14 cellular contexts compared by ENCODE assay signal in the genomic region with DNA sequence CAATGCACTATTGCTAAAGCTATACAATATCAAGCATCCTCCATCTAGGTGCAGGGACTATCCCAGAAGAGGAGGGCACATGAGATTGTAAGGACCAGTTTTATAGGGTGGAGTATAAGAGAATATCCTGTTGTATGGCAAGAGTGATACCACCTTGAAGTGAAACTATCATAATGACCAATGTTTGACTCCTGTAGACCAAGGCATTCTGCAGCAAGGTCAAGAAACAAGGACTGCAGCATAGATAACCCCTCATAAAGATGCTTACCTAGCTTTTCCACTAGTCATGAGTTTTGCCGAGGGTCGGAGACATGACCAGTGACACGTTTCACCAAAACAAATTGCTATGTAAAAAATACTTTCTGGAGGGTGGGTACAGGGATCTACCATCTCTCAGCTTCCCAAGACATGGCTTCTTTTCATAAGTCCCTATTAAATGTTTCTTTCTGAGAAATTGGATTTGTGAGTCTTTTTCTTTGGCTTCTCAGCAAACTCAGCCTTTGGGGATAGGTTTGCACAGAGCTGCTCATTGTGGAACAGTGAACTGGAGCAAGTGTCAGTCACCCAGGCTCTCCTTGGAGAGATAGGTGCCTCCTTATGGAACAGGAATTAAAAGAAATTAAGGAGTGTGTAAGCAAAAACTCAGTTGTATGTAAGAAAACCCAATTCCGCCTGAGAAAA. TPM values are rescaled to one million over a fixed set of nuclear protein-coding genes. Genes with fewer than 3 reads are reported as not detected.
A peak's percentile ranks its signal among the peaks of the same experiment; 100 is the strongest.
DNase-seq lines count a peak whose midpoint lies in the region; ATAC-seq and TF ChIP-seq lines count a peak whose summit lies in the region.
"Had no signal": no experiment of that assay in that cellular context is flagged by ENCODE, and none has a peak within 500 bp of the region (broad histone marks: within the 10 kb centered on the region; RNA-seq: fewer than 3 reads in every experiment).

No MANE protein-coding gene starts in this region.

- WGBS in adrenal gland, 4 donors: 26 to 40% (median 32%) methylated on average over 4 of the region's 4 CpGs
- WGBS in heart left ventricle, 4 donors: 47 to 60% (median 53%) methylated on average over 4 of the region's 4 CpGs

- ATAC-seq in heart left ventricle (peak in 3 of 4 donors; percentile 45 to 65 (median 47)), upper lobe of right lung (no peak), GM21786 (IDR thresholded peaks at IDR 0.05; ENCODE audit: unreplicated experiment) (no peak)
- ATAC-seq: activated naive CD4-positive, alpha-beta T cell treated with anti-CD3 and anti-CD28 coated beads, Interleukin-2, amount 50 U/mL, for 72 hours had no signal

- no peaks in the 10 kb centered on the region for H3K27me3 ChIP-seq in adrenal gland
- no peaks in the 10 kb centered on the region for H3K27me3 ChIP-seq in heart left ventricle
- no peaks in the 10 kb centered on the region for H3K27me3 ChIP-seq in upper lobe of right lung
- H3K27me3 ChIP-seq: SJSA1 had no signal

- TF ChIP-seq POLR2A in adrenal gland (IDR thresholded peaks at IDR 0.05): no peak
- TF ChIP-seq POLR2A in heart left ventricle (IDR thresholded peaks at IDR 0.05): no peak

- peaks cover 13% of the 10 kb centered on the region for H3K9me3 Mint-ChIP-seq in nephron progenitor cell

- H3K4me1 Mint-ChIP-seq in nephron progenitor cell: peaks cover 23% of the 10 kb centered on the region
- H3K4me1 Mint-ChIP-seq: central memory CD8-positive, alpha-beta T cell had no signal

- H3K27ac Mint-ChIP-seq in nephron progenitor cell: peak overlapping the region; percentile 66

- H3K27me3 Mint-ChIP-seq in nephron progenitor cell (ENCODE audit: low read depth, poor library complexity): peaks cover 3% of the 10 kb centered on the region
- H3K27me3 Mint-ChIP-seq: central memory CD8-positive, alpha-beta T cell had no signal

- peak overlapping the region in 1 of 4 donors; percentile 11 for H3K4me3 ChIP-seq in adrenal gland
- H3K4me3 ChIP-seq in heart left ventricle: no peak overlapping the region
- H3K4me3 ChIP-seq in upper lobe of right lung: no peak overlapping the region
- H3K4me3 ChIP-seq: SJSA1 had no signal

- intact Hi-C loops in adrenal gland (cut with DNase I): no loop called here
- intact Hi-C loops in heart left ventricle (cut with DNase I): loop anchor here in 2 of 10 donors (10.0 kb wide), 2 partner anchors 109 to 129 kb away; no protein-coding TSS in a partner anchor
- intact Hi-C loops in upper lobe of right lung (cut with DNase I): no loop called here

- POLR2A ChIA-PET in RWPE1 (lab: Yijun Ruan, JAX; ENCODE audit: low non-redundant PET): no interaction called here

- TF ChIP-seq CTCF in adrenal gland (IDR thresholded peaks at IDR 0.05) (no peak), heart left ventricle (IDR thresholded peaks at IDR 0.05) (no peak), nephron progenitor cell (IDR thresholded peaks at IDR 0.05) (no peak), upper lobe of right lung (IDR thresholded peaks at IDR 0.05) (no peak), RWPE1 (conservative IDR thresholded peaks at IDR 0.05; ENCODE audit: low read depth) (no peak)

- DNase-seq in adrenal gland (peak in 2 of 7 donors; percentile 16 to 17), heart left ventricle (no peak), nephron progenitor cell (no peak), upper lobe of right lung (no peak), HK-2 (ENCODE audit: unreplicated experiment) (no peak), RWPE1 (ENCODE audit: low spot score) (no peak)
- DNase-seq: activated CD4-positive, alpha-beta T cell treated with anti-CD3 and anti-CD28 coated beads for 48 hours; C1 segment of cervical spinal cord; NCI-H1694 had no signal

- H3K27ac ChIP-seq in adrenal gland (peak overlapping the region; percentile 55 to 87 (median 74)), heart left ventricle (peak overlapping the region; percentile 63 to 90 (median 82)), upper lobe of right lung (peak overlapping the region; percentile 14), RWPE1 (no peak overlapping the region)
- H3K27ac ChIP-seq: SJSA1 had no signal

- H3K4me1 ChIP-seq in adrenal gland (replicated peaks in 1 of 2) (peaks cover 14 to 24% of the 10 kb centered on the region in 2 donors), heart left ventricle (peaks cover 0 to 34% (median 12%) of the 10 kb centered on the region in 12 donors), upper lobe of right lung (peaks cover 16% of the 10 kb centered on the region)
- H3K4me1 ChIP-seq: SJSA1 had no signal

- peaks cover 6% of the 10 kb centered on the region for H3K36me3 Mint-ChIP-seq in nephron progenitor cell (ENCODE audit: low read depth)

- CTCF ChIA-PET in RWPE1 (lab: Yijun Ruan, JAX): no interaction called here

- H3K36me3 ChIP-seq in adrenal gland (replicated peaks in 1 of 2) (no peaks in the 10 kb centered on the region), heart left ventricle (no peaks in the 10 kb centered on the region), upper lobe of right lung (no peaks in the 10 kb centered on the region)
- H3K36me3 ChIP-seq: SJSA1 had no signal

- no peak overlapping the region for H3K4me3 Mint-ChIP-seq in nephron progenitor cell
- H3K4me3 Mint-ChIP-seq: central memory CD8-positive, alpha-beta T cell had no signal

- H3K9me3 ChIP-seq in adrenal gland (replicated peaks in 1 of 3): no peaks in the 10 kb centered on the region
- H3K9me3 ChIP-seq in heart left ventricle: peaks cover 0 to 16% (median 0%) of the 10 kb centered on the region in 12 donors
- H3K9me3 ChIP-seq in upper lobe of right lung: no peaks in the 10 kb centered on the region
- H3K9me3 ChIP-seq: SJSA1 had no signal

RNA-seq across cellular contexts. Expression of a gene that starts 28.2 kb away (rescaled TPM):
- total RNA-seq in adrenal gland (10 to 100 TPM; 11.8 to 41.6 (median 19.9) TPM), heart left ventricle (10 to 100 TPM in 2 of 9 donors, 1 to 10 TPM in 7; 3.8 to 11.5 (median 5.4) TPM), upper lobe of right lung (0.67 TPM)
- polyA plus RNA-seq in adrenal gland (1 to 10 TPM; 1.9 to 8.3 (median 7.7) TPM), heart left ventricle (1 to 10 TPM; 1.8 to 6.1 TPM)
- total RNA-seq: NCI-H460, SJSA1 had no signal

Comparison
In these comparisons a context has a peak if more than half of its experiments do, and no peak if none do; other contexts are left out.
1. ATAC-seq: peak in heart left ventricle (3 of 4); none in upper lobe of right lung (single experiment) and GM21786 (single experiment).